ENCODE assay signal across 8 cellular contexts in the genomic region with DNA sequence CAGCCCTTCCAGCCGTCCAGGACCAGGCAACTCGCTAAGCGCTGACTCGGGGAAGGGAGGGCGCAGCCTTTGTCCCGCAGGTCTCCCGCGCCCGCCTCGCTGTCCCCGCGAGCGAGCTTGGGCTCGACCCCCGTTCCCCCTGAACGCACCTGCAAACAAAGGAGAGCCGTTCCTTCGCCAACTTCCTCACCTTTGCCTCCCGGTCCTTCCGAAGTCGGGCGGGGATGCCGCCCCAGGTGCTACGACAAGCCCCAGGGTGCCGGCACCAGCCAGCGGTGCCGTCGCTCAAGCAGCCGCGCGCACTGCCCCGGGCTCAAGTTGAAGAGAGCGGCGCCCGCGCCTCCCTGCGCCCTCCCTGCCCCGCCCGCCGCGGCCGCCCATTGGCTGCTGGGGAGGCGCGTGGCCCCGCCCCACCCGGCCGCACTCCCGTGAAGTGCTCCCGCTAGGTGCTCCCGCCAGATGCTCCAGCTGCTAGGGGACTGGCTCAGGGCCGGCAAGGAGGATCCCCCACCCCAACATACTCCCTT.
DNase-seq lines count a peak whose midpoint lies in the region; ATAC-seq and TF ChIP-seq lines count a peak whose summit lies in the region.

No MANE protein-coding gene starts in this region.

- H3K4me1 ChIP-seq in BE2C (no peaks in the 10 kb centered on the region), OCI-LY7 (ENCODE audit: insufficient read depth, low read length, poor library complexity, severe bottlenecking) (peaks cover 31% of the 10 kb centered on the region)

- H3K4me2 ChIP-seq in OCI-LY7 (ENCODE audit: low read length), result peak overlapping the region; percentile 76

- H3K27me3 ChIP-seq in BE2C, result no peaks in the 10 kb centered on the region; the same call in 1 of the 2 replicates

- no peak overlapping the region for H3K27ac ChIP-seq in OCI-LY7 (ENCODE audit: low read depth, low read length, poor library complexity, severe bottlenecking)

- no peaks in the 10 kb centered on the region for H3K9me2 ChIP-seq in OCI-LY7 (ENCODE audit: insufficient read depth, low read length)

- H3K79me2 ChIP-seq in OCI-LY7 (ENCODE audit: insufficient read depth, low read depth, low read length), result no peaks in the 10 kb centered on the region

- H2AFZ ChIP-seq in OCI-LY7 (ENCODE audit: low read length), result peak overlapping the region; percentile 65; the same call in 1 of the 2 replicates

- DNase-seq in BE2C (peak; percentile 85), OCI-LY7 (ENCODE audit: low spot score) (peak; percentile 79), left ventricle myocardium superior (peak; percentile 82), putamen (ENCODE audit: low spot score) (peak; percentile 57), RKO (ENCODE audit: low spot score) (no peak)
- peak; percentile 71 for DNase-seq in activated naive CD8-positive, alpha-beta T cell treated with anti-CD3 and anti-CD28 coated beads for 36 hours

- peak overlapping the region; percentile 71 for H3K4me3 Mint-ChIP-seq in activated naive CD8-positive, alpha-beta T cell treated with anti-CD3 and anti-CD28 coated beads for 36 hours

- H3K9me3 Mint-ChIP-seq in activated naive CD8-positive, alpha-beta T cell treated with anti-CD3 and anti-CD28 coated beads for 36 hours, result no peaks in the 10 kb centered on the region

- H4K20me1 ChIP-seq in OCI-LY7 (ENCODE audit: insufficient read depth, low read length), result no peaks in the 10 kb centered on the region

- H3K4me3 ChIP-seq in BE2C (ENCODE audit: low read depth, low read length) (peak overlapping the region; percentile 55), OCI-LY7 (ENCODE audit: low read depth, low read length, poor library complexity, severe bottlenecking) (peak overlapping the region; percentile 71)

- ATAC-seq in GM19328 (IDR thresholded peaks at IDR 0.05; ENCODE audit: unreplicated experiment), result peak; percentile 82
- ATAC-seq in HG03457 (IDR thresholded peaks at IDR 0.05; ENCODE audit: unreplicated experiment), result peak; percentile 66
- ATAC-seq in left ventricle myocardium superior, result peak; percentile 100

- no peak overlapping the region for H3K27ac Mint-ChIP-seq in activated naive CD8-positive, alpha-beta T cell treated with anti-CD3 and anti-CD28 coated beads for 36 hours

- peaks cover 76% of the 10 kb centered on the region for H3K27me3 Mint-ChIP-seq in activated naive CD8-positive, alpha-beta T cell treated with anti-CD3 and anti-CD28 coated beads for 36 hours

- TF ChIP-seq CTCF in BE2C (IDR thresholded peaks at IDR 0.05; ENCODE audit: low read depth, low read length) (no peak), OCI-LY7 (conservative IDR thresholded peaks at IDR 0.05; ENCODE audit: low read length) (no peak)

- intact Hi-C loops in OCI-LY7 (cut with micrococcal nuclease; ENCODE audit: unreplicated experiment), result no loop called here
- intact Hi-C loops in left ventricle myocardium superior (cut with micrococcal nuclease), result no loop called here

- H3K36me3 Mint-ChIP-seq in activated naive CD8-positive, alpha-beta T cell treated with anti-CD3 and anti-CD28 coated beads for 36 hours, result no peaks in the 10 kb centered on the region

- H3K9me3 ChIP-seq in BE2C, result no peaks in the 10 kb centered on the region
- no peaks in the 10 kb centered on the region for H3K9me3 ChIP-seq in OCI-LY7 (ENCODE audit: low read length)

- CTCF ChIA-PET in OCI-LY7 (lab: Charles Lee; ENCODE audit: unreplicated experiment), result no interaction called here

- H3K36me3 ChIP-seq in BE2C (no peaks in the 10 kb centered on the region), OCI-LY7 (ENCODE audit: insufficient read depth, low read length) (no peaks in the 10 kb centered on the region)

- BruUV-seq in OCI-LY7 (replicated peaks; lab: Mats Ljungman, UMichigan), result no TSS peak

- H3K4me1 Mint-ChIP-seq in activated naive CD8-positive, alpha-beta T cell treated with anti-CD3 and anti-CD28 coated beads for 36 hours, result peaks cover 6% of the 10 kb centered on the region

- POLR2A ChIA-PET in OCI-LY7 (lab: Charles Lee), result interaction anchor here (1.0 kb wide), 1 partner anchor 16 kb away, joined by 3 read pairs; no protein-coding TSS in a partner anchor
